In the genomic region with DNA sequence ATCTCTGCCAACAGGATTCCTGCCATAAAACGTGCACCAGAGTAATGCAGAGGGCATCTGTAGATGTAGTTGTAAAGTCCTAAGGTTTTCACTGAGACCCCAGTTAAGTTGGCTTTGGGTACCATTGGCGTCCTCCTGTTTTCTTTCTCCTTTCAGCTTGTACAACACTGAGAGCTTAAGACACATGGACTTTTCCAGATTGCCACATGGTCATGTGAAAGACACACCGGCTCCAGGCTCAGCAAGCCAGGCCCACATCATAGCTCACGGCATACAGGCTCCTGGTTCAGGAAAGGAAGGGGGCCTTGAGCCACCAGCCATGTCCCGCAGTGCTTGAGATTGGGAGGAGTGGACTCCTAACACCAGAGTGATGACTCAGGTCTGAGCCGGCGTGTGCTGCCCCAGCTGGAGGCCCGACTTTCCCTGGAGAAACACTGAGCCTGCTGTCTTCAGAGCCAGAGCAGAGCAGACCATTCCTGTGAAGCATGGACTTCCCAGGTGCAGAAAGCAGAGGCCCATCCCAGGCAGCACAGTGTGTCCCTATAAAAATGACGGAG, we compare ENCODE assay signal across 12 cellular contexts.
DNase-seq lines count a peak whose midpoint lies in the region; ATAC-seq and TF ChIP-seq lines count a peak whose summit lies in the region.
"Had no signal": no experiment of that assay in that cellular context is flagged by ENCODE, and none has a peak within 500 bp of the region (broad histone marks: within the 10 kb centered on the region; RNA-seq: fewer than 3 reads in every experiment).

No MANE protein-coding gene starts in this region.

- in situ Hi-C loops in KBM-7 (cut with MboI; ENCODE audit: low pct_unique_long_range_greater_than_20kb, low sequenced_read_pairs) = no loop called here

- H3K4me3 ChIP-seq in coronary artery = no peak overlapping the region

- intact Hi-C loops in Right ventricle myocardium inferior (cut with DNase I) = loop anchor here (5.0 kb wide), 1 partner anchor 52 kb away; no protein-coding TSS in a partner anchor
- intact Hi-C loops in cardiac septum (cut with DNase I) = no loop called here

- TF ChIP-seq CTCF in coronary artery (IDR thresholded peaks at IDR 0.05) = no peak

- H3K27ac ChIP-seq in coronary artery = peak overlapping the region; percentile 62 to 89

- peak; percentile 68 for ATAC-seq in Right ventricle myocardium inferior

- DNase-seq in Right ventricle myocardium inferior (ENCODE audit: missing footprints) (peak; percentile 69), cardiac septum (ENCODE audit: low spot score) (no peak), coronary artery (ENCODE audit: low spot score) (peak; percentile 87), kidney tubule cell (ENCODE audit: low spot score) (peak; percentile 36), NCI-H2227 (lab: John Stamatoyannopoulos, UW; ENCODE audit: unreplicated experiment) (no peak), KBM-7 (no peak), SHP77 (lab: John Stamatoyannopoulos, UW) (no peak)
- no peak for DNase-seq in stimulated activated CD4-positive, alpha-beta T cell treated with anti-CD3 and anti-CD28 coated beads, Interleukin-4, amount 100 ng/mL, for 4 hours
- DNase-seq: activated CD4-positive, alpha-beta T cell treated with anti-CD3 and anti-CD28 coated beads for 48 hours; activated naive CD4-positive, alpha-beta T cell treated with Interleukin-2 at 50 U/mL for 16 hours; NCI-H1092; stimulated activated CD4-positive, alpha-beta T cell treated with anti-CD3 and anti-CD28 coated beads, Interleukin-1b, Interleukin-23, amount 100 ng/mL, for 48 hours had no signal

Comparison
In these comparisons a context has a peak if more than half of its experiments do, and no peak if none do; other contexts are left out.
1. DNase-seq: peak in Right ventricle myocardium inferior (single experiment), coronary artery (single experiment) and kidney tubule cell (single experiment); none in cardiac septum (single experiment), stimulated activated CD4-positive, alpha-beta T cell treated with anti-CD3 and anti-CD28 coated beads, Interleukin-4, amount 100 ng/mL, for 4 hours (0 of 2), NCI-H2227 (single experiment), KBM-7 (single experiment) and SHP77 (0 of 2).